In the genomic region with DNA sequence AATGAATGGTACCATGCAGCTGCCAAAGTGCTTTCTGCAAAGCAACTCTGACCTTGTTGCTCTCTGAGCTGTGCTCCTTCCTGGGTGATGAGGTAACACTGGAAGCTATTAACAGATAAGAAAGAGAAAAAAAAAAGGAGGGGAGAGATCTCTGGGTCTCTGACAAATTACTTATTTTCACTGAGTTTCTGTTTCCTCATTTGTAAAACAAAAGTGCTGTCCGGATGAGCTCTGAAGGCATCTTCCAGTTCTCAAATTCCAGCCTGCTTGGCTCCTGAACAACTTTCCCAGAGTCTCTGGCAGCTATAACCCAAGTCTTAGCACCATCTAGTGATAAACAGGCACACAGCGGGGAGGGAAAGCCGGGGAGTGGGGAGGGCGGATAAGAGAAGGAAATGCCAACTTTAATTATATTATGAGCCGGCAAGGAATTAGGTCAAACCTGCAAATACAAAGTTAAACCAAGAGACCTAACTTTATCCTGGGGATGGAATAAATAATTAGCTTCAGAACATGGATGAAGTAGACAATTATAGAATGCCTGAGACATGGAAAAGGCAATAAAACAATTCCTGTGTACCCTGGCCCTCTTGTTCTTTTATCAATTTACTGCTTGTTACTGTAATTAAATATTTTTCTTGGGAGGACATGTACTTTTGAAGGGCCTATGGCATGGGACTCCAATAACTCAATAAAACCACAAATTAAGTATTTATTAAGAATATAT, we compare ENCODE assay signal across 9 cellular contexts.
DNase-seq lines count a peak whose midpoint lies in the region; ATAC-seq, FAIRE-seq and TF ChIP-seq lines count a peak whose summit lies in the region.
"Had no signal": no experiment of that assay in that cellular context is flagged by ENCODE, and none has a peak within 500 bp of the region (broad histone marks: within the 10 kb centered on the region; RNA-seq: fewer than 3 reads in every experiment).

No MANE protein-coding gene starts in this region.

- H3K4me3 ChIP-seq in bronchial epithelial cell (ENCODE audit: low read depth, low read length) (no peak overlapping the region), kidney epithelial cell (ENCODE audit: low read depth, low read length) (no peak overlapping the region), thoracic aorta (no peak overlapping the region)
- H3K4me3 ChIP-seq: BLaER1 had no signal

- FAIRE-seq in bronchial epithelial cell (lab: Jason Lieb, UNC) = no peak

- H3K27me3 ChIP-seq in bronchial epithelial cell (ENCODE audit: control insufficient read depth, insufficient read depth, low read length) = no peaks in the 10 kb centered on the region
- H3K27me3 ChIP-seq in kidney epithelial cell (ENCODE audit: control insufficient read depth, insufficient read depth, low read length) = no peaks in the 10 kb centered on the region
- no peaks in the 10 kb centered on the region for H3K27me3 ChIP-seq in thoracic aorta (replicated peaks; ENCODE audit: insufficient read depth)
- H3K27me3 ChIP-seq: BLaER1 had no signal

- H3K36me3 ChIP-seq in bronchial epithelial cell (ENCODE audit: control insufficient read depth, insufficient read depth, low read length) = no peaks in the 10 kb centered on the region
- H3K36me3 ChIP-seq in kidney epithelial cell (ENCODE audit: control insufficient read depth, insufficient read depth, low read length) = no peaks in the 10 kb centered on the region
- no peaks in the 10 kb centered on the region for H3K36me3 ChIP-seq in thoracic aorta
- H3K36me3 ChIP-seq: BLaER1 had no signal

- H3K4me1 ChIP-seq in thoracic aorta (ENCODE audit: control insufficient read depth in 1 of 2, low read depth in 2 of 2) = no peaks in the 10 kb centered on the region
- H3K4me1 ChIP-seq: BLaER1 had no signal

- DNase-seq in NCI-H1436 (lab: John Stamatoyannopoulos, UW) (peak; percentile 13), NCI-H1436 treated with DMSO at 0.1 percent for 48 hours (lab: John Stamatoyannopoulos, UW) (no peak), NCI-H69 (lab: John Stamatoyannopoulos, UW) (peak; percentile 45), bronchial epithelial cell (ENCODE audit: low read depth) (peak; percentile 59), kidney epithelial cell (ENCODE audit: low read depth) (no peak), thoracic aorta (ENCODE audit: low spot score) (peak; percentile 11), OCI-M2 (lab: John Stamatoyannopoulos, UW; ENCODE audit: unreplicated experiment) (no peak)

- no peak overlapping the region for H3K27ac ChIP-seq in thoracic aorta
- H3K27ac ChIP-seq: BLaER1 had no signal

- TF ChIP-seq CTCF in bronchial epithelial cell (IDR thresholded peaks at IDR 0.05; ENCODE audit: insufficient read depth, low read length, severe bottlenecking) (peak; percentile 62), kidney epithelial cell (IDR thresholded peaks at IDR 0.05; ENCODE audit: insufficient read depth, low read length, poor library complexity, severe bottlenecking) (peak; percentile 79), thoracic aorta (IDR thresholded peaks at IDR 0.05) (peak; percentile 56)

- ATAC-seq in thoracic aorta (ENCODE audit: insufficient number of reproducible peaks, low FRiP score, low read depth) (no peak), HG02642 (IDR thresholded peaks at IDR 0.05; ENCODE audit: poor library complexity, unreplicated experiment) (no peak)

- H3K9me3 ChIP-seq in thoracic aorta = no peaks in the 10 kb centered on the region
- H3K9me3 ChIP-seq: BLaER1 had no signal

Comparison
In these comparisons a context has a peak if more than half of its experiments do, and no peak if none do; other contexts are left out.
1. DNase-seq: peak in NCI-H1436 (single experiment), NCI-H69 (single experiment), bronchial epithelial cell (single experiment) and thoracic aorta (single experiment); none in NCI-H1436 treated with DMSO at 0.1 percent for 48 hours (single experiment), kidney epithelial cell (single experiment) and OCI-M2 (single experiment).
2. Peak in every context shown above with its lines, with median percentiles within 50 percentile points of each other: CTCF ChIP-seq.